ENCODE assay signal across 8 cellular contexts in the genomic region with DNA sequence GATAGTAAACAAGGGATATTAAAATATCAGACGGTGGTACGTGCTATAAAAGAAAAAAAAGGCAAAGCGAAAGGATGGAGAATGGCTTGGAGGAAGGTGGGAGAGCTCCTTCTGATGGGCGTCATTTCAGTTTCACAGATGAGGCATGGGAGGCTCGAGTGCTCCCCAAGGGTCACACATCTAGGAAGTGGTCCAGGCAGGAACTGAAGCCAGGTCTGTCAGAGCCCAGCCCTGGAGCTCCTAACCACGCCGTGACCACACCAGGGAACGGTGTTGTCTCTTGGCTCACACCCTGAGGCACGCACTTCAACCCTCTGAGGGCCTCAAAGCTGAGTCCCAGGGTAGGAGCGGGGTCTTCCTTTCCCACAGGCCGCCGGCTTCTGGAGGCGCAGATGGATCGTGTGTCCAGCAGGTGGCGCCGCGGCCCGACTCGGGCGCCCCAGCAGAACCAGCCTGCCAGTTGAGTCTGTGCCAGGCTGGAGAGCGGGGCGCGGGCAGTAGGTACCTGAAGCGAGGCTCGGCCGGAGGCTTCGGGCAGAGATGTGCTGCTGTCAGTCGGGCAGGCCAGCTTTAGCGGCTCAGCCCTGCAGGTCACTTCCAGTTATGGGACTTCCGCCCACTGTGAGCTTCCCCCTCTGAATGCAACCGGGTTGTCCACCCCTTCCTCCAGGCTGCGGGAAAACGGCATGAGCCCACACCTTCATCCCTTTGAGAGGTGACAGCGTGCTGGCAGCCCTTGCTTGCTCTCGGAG.
DNase-seq lines count a peak whose midpoint lies in the region; ATAC-seq and TF ChIP-seq lines count a peak whose summit lies in the region.

No MANE protein-coding gene starts in this region.

- H3K27ac ChIP-seq in VCaP, result no peak overlapping the region

- peaks cover 20% of the 10 kb centered on the region for H3K27me3 Mint-ChIP-seq in chondrocyte (ENCODE audit: low read depth)

- H3K27ac Mint-ChIP-seq in chondrocyte (ENCODE audit: unreplicated experiment), result peak overlapping the region; percentile 57

- ATAC-seq in left lobe of liver (peak; percentile 78), HG03354 (IDR thresholded peaks at IDR 0.05; ENCODE audit: poor library complexity, severe bottlenecking, unreplicated experiment) (no peak)

- peak overlapping the region; percentile 77 for H3K4me3 Mint-ChIP-seq in chondrocyte (ENCODE audit: unreplicated experiment)

- peaks cover 7% of the 10 kb centered on the region for H3K9me3 Mint-ChIP-seq in chondrocyte (ENCODE audit: low read depth)

- peak; percentile 47 for DNase-seq in NCI-H2196 (lab: John Stamatoyannopoulos, UW; ENCODE audit: unreplicated experiment)
- no peak for DNase-seq in NCI-H2196 treated with DMSO at 0.1 percent for 48 hours (lab: John Stamatoyannopoulos, UW; ENCODE audit: unreplicated experiment)
- peak; percentile 38 for DNase-seq in NAMALWA (ENCODE audit: low spot score)
- no peak for DNase-seq in chondrocyte (ENCODE audit: low spot score)
- DNase-seq in left lobe of liver (ENCODE audit: low spot score), result peak; percentile 59
- peak; percentile 52 to 66 for DNase-seq in stimulated activated CD4-positive, alpha-beta T cell treated with anti-CD3 and anti-CD28 coated beads, Interleukin-2, amount 100 ng/mL, for 48 hours

- H3K36me3 Mint-ChIP-seq in chondrocyte (ENCODE audit: low read depth), result peaks cover 2% of the 10 kb centered on the region

- TF ChIP-seq CTCF in VCaP (conservative IDR thresholded peaks at IDR 0.05) (peak; percentile 97), chondrocyte (IDR thresholded peaks at IDR 0.05) (peak; percentile 99)

- no peaks in the 10 kb centered on the region for H3K4me1 Mint-ChIP-seq in chondrocyte (ENCODE audit: low read depth)

Comparison
In these comparisons a context has a peak if more than half of its experiments do, and no peak if none do; other contexts are left out.
1. DNase-seq: peak in NCI-H2196 (single experiment), NAMALWA (single experiment), left lobe of liver (single experiment) and stimulated activated CD4-positive, alpha-beta T cell treated with anti-CD3 and anti-CD28 coated beads, Interleukin-2, amount 100 ng/mL, for 48 hours (2 of 2); none in NCI-H2196 treated with DMSO at 0.1 percent for 48 hours (single experiment) and chondrocyte (single experiment).